8 cellular contexts compared by ENCODE assay signal in the genomic region with DNA sequence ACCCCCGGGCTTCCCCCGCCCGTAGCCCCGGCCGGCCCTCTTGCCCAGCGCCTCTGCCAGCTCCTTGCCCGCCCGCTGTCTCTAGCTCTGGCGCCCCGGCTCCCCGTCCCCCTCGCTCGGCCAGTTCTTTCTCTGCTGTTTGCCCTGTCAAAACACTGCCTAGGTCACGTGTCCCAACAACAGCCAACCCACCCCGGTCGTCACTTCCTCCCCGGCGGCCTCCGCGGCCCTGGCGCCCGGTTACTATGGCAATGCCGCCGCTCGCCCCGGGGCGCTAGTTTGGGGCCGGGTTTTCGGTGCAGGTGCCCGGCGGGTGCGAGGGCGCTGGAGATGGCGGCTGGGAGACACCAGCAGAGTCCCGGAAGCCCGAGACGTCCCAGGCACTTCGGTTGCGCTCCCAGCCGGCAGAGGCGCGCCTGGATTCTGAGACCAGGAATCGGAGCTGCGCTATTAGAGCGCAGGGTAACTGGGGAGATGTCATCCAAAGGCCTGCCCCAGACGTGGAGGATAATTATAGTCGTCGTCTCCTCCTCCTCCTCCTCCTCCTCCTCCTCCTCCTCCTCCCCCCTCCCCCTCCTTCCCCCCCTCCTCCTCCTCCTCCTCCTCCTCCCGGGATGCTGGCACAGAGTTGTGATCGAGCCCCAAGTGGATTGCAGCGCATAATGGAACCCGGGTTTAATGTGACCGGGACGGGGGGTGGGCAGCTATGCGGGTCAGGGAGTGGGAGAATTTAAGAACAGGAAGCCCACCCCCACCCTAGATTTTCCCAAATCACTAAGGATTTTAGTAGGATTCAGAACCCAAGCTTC. TPM values are rescaled to one million over a fixed set of nuclear protein-coding genes. Genes with fewer than 3 reads are reported as not detected.
A peak's percentile ranks its signal among the peaks of the same experiment; 100 is the strongest.
DNase-seq lines count a peak whose midpoint lies in the region; ATAC-seq and TF ChIP-seq lines count a peak whose summit lies in the region.

A gene with protein sequence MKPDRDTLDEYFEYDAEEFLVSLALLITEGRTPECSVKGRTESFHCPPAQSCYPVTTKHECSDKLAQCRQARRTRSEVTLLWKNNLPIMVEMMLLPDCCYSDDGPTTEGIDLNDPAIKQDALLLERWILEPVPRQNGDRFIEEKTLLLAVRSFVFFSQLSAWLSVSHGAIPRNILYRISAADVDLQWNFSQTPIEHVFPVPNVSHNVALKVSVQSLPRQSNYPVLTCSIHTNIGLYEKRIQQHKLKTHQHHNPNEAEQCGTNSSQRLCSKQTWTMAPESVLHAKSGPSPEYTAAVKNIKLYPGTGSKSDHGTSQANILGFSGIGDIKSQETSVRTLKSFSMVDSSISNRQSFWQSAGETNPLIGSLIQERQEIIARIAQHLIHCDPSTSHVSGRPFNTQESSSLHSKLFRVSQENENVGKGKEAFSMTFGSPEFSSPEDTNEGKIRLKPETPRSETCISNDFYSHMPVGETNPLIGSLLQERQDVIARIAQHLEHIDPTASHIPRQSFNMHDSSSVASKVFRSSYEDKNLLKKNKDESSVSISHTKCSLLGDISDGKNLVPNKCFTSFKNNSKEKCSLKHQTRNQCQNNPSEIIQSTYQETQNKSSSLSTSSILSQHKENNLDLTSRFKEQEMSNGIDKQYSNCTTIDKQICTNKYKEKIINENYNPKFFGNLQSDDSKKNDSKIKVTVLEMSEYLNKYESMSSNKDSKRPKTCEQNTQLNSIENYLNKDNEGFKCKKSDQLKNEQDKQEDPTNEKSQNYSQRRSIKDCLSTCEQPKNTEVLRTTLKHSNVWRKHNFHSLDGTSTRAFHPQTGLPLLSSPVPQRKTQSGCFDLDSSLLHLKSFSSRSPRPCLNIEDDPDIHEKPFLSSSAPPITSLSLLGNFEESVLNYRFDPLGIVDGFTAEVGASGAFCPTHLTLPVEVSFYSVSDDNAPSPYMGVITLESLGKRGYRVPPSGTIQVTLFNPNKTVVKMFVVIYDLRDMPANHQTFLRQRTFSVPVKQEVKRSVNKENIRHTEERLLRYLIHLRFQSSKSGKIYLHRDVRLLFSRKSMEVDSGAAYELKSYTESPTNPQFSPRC (minus strand): TSS at position 157 of the 809 bp plus-strand sequence. CDS start 1,367 bp downstream, outside the sequence.

- DNase-seq in DMS53 (lab: John Stamatoyannopoulos, UW) (peak; percentile 93), KG1 (lab: John Stamatoyannopoulos, UW) (peak; percentile 57), Panc1 (ENCODE audit: low read depth, low spot score) (no peak), esophagus muscularis mucosa (ENCODE audit: extremely low spot score) (peak; percentile 98)
- peak; percentile 94 for DNase-seq in activated T-cell treated with anti-CD3 and anti-CD28 coated beads, Interleukin-2, amount 50 U/mL, for 72 hours
- DNase-seq in stimulated activated CD8-positive, alpha-beta memory T cell treated with anti-CD3 and anti-CD28 coated beads, Interleukin-7, amount 100 ng/mL, for 4 hours (ENCODE audit: low read depth in 2 of 2), result peak; percentile 77 to 84

- no peaks in the 10 kb centered on the region for H3K9me3 ChIP-seq in Panc1 (ENCODE audit: control insufficient read depth, insufficient read depth, low read depth, low read length)
- no peaks in the 10 kb centered on the region for H3K9me3 ChIP-seq in esophagus muscularis mucosa
- no peaks in the 10 kb centered on the region for H3K9me3 ChIP-seq in muscle layer of duodenum (ENCODE audit: control insufficient read depth in 1 of 2, low read length in 2 of 2)

- H3K4me3 Mint-ChIP-seq in activated T-cell treated with anti-CD3 and anti-CD28 coated beads, Interleukin-2, amount 50 U/mL, for 72 hours, result peak within 1 kb of the TSS; percentile 94 to 100

- POLR2A ChIA-PET in Panc1 (lab: Charles Lee), result no interaction called here

- H3K27ac ChIP-seq in Panc1 (ENCODE audit: low read length), result peak within 1 kb of the TSS; percentile 79
- peak within 1 kb of the TSS; percentile 95 to 100 (median 97) for H3K27ac ChIP-seq in esophagus muscularis mucosa (replicated peaks in 1 of 4)
- H3K27ac ChIP-seq in muscle layer of duodenum (ENCODE audit: low read length), result peak within 1 kb of the TSS; percentile 91

- H3K36me3 Mint-ChIP-seq in activated T-cell treated with anti-CD3 and anti-CD28 coated beads, Interleukin-2, amount 50 U/mL, for 72 hours (ENCODE audit: insufficient read depth in 2 of 2), result peaks cover 8 to 15% of the 10 kb centered on the region in 2 donors

- H3K4me3 ChIP-seq in Panc1 (ENCODE audit: low read depth in 2 of 2, low read length in 2 of 2), result peak within 1 kb of the TSS; percentile 75 to 84
- H3K4me3 ChIP-seq in esophagus muscularis mucosa, result peak within 1 kb of the TSS; percentile 67 to 99 (median 82)
- peak within 1 kb of the TSS; percentile 89 to 93 for H3K4me3 ChIP-seq in muscle layer of duodenum (ENCODE audit: low read depth in 1 of 2, low read length in 2 of 2)

- ATAC-seq in GM21717 (IDR thresholded peaks at IDR 0.05; ENCODE audit: unreplicated experiment) (peak; percentile 63), Panc1 (peak; percentile 95)
- ATAC-seq in activated T-cell treated with anti-CD3 and anti-CD28 coated beads, Interleukin-2, amount 50 U/mL, for 72 hours (replicated peaks in 1 of 2), result peak; percentile 91

- no peaks in the 10 kb centered on the region; the same call in 1 of the 2 replicates for H3K27me3 ChIP-seq in Panc1 (ENCODE audit: control insufficient read depth, insufficient read depth, low read length)
- H3K27me3 ChIP-seq in esophagus muscularis mucosa, result no peaks in the 10 kb centered on the region
- no peaks in the 10 kb centered on the region for H3K27me3 ChIP-seq in muscle layer of duodenum (ENCODE audit: low read depth, low read length)

- no peaks in the 10 kb centered on the region for H3K27me3 Mint-ChIP-seq in activated T-cell treated with anti-CD3 and anti-CD28 coated beads, Interleukin-2, amount 50 U/mL, for 72 hours (ENCODE audit: low read depth)

- intact Hi-C loops in Panc1 (cut with micrococcal nuclease; ENCODE audit: unreplicated experiment) (loop anchor here (5.0 kb wide), 1 partner anchor 112 kb away; a partner anchor contains a TSS), esophagus muscularis mucosa (cut with DNase I) (loop anchor here (2.0 kb wide), 1 partner anchor 111 kb away; a partner anchor contains a TSS)

- in situ Hi-C loops in Panc1 (cut with HindIII; ENCODE audit: low pct_unique_long_range_greater_than_20kb, low sequenced_read_pairs), result no loop called here

- no peak for TF ChIP-seq POLR2A in esophagus muscularis mucosa (IDR thresholded peaks at IDR 0.05; ENCODE audit: low read depth)

- H3K36me3 ChIP-seq in Panc1 (ENCODE audit: control insufficient read depth, insufficient read depth, low read length), result no peaks in the 10 kb centered on the region; the same call in 1 of the 2 replicates
- H3K36me3 ChIP-seq in esophagus muscularis mucosa, result peaks cover 0 to 19% (median 8%) of the 10 kb centered on the region in 4 donors
- peaks cover 0 to 8% of the 10 kb centered on the region in 2 donors for H3K36me3 ChIP-seq in muscle layer of duodenum (ENCODE audit: control insufficient read depth in 1 of 2, insufficient read depth in 2 of 2, low read length in 2 of 2)

- BruUV-seq in Panc1 (replicated peaks; lab: Mats Ljungman, UMichigan), result no TSS peak

- under 1% methylated on average over 38 of the region's 55 CpGs for WGBS in esophagus muscularis mucosa

- CTCF ChIA-PET in Panc1 (lab: Charles Lee), result no interaction called here

- H3K4me1 Mint-ChIP-seq in activated T-cell treated with anti-CD3 and anti-CD28 coated beads, Interleukin-2, amount 50 U/mL, for 72 hours (ENCODE audit: low read depth), result peaks cover 42% of the 10 kb centered on the region

- H3K27ac Mint-ChIP-seq in activated T-cell treated with anti-CD3 and anti-CD28 coated beads, Interleukin-2, amount 50 U/mL, for 72 hours, result peak within 1 kb of the TSS; percentile 98

- no peak for TF ChIP-seq EP300 in esophagus muscularis mucosa (IDR thresholded peaks at IDR 0.05)

- TF ChIP-seq CTCF in Panc1 (IDR thresholded peaks at IDR 0.05) (no peak), esophagus muscularis mucosa (IDR thresholded peaks at IDR 0.05) (peak in 2 of 3 experiments; percentile 1 to 2)

- peaks cover 18% of the 10 kb centered on the region; the same call in 1 of the 2 replicates for H3K4me1 ChIP-seq in Panc1 (ENCODE audit: control insufficient read depth, insufficient read depth, low read length)
- peaks cover 28 to 46% (median 43%) of the 10 kb centered on the region in 4 donors for H3K4me1 ChIP-seq in esophagus muscularis mucosa
- H3K4me1 ChIP-seq in muscle layer of duodenum (ENCODE audit: control insufficient read depth in 1 of 2, insufficient read depth in 2 of 2, low read length in 2 of 2), result peaks cover 12 to 36% of the 10 kb centered on the region in 2 donors

- H3K9me3 Mint-ChIP-seq in activated T-cell treated with anti-CD3 and anti-CD28 coated beads, Interleukin-2, amount 50 U/mL, for 72 hours, result no peaks in the 10 kb centered on the region

RNA-seq across cellular contexts. Expression of the gene that starts here (rescaled TPM):
- total RNA-seq in Panc1 (2021; ENCODE audit: unreplicated experiment) (18.5 TPM), esophagus muscularis mucosa (10 to 100 TPM; 42.6 to 68.5 (median 46.0) TPM)
- 10.6 TPM for polyA plus RNA-seq in Panc1 (2012; ENCODE audit: insufficient read length)
- 10 to 100 TPM; 37.2 to 41.7 TPM for total RNA-seq in activated T-cell treated with anti-CD3 and anti-CD28 coated beads, Interleukin-2, amount 50 U/mL, for 72 hours
